In the genomic region with DNA sequence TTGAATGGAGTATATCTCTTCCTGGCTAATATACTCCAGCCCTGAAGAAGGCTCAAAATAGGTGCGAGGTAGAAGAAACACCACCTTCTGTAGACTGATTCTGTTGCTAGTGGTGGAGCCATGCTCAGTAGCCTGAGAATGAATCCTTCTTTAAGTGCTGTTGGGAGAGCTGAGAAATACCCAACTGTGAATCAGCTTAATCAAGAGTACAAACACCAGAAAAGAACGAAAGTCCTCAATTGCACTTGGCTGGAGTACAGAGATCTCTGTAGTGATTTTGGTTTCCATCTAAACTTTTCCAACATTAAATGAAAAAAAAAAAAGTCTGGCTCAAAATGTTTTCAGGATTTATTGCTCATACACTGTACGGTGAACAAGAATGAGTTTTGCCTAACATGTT, we compare ENCODE assay signal across 18 cellular contexts.
DNase-seq lines count a peak whose midpoint lies in the region; ATAC-seq and TF ChIP-seq lines count a peak whose summit lies in the region.
"Had no signal": no experiment of that assay in that cellular context is flagged by ENCODE, and none has a peak within 500 bp of the region (broad histone marks: within the 10 kb centered on the region; RNA-seq: fewer than 3 reads in every experiment).

No MANE protein-coding gene starts in this region.

- H3K56ac ChIP-seq in IMR-90 (ENCODE audit: extremely low read depth, insufficient read depth, low read length): peak overlapping the region; percentile 54; the same call in 1 of the 2 replicates

- dilution Hi-C loops in IMR-90 (cut with HindIII; ENCODE audit: low sequenced_read_pairs, unreplicated experiment): no loop called here

- CTCF ChIA-PET in IMR-90 (lab: Yijun Ruan, JAX): interaction anchor here (0.6 kb wide), 1 partner anchor 40 kb away, joined by 7 read pairs; no protein-coding TSS in a partner anchor

- TF ChIP-seq CTCF in AG10803 (conservative IDR thresholded peaks at IDR 0.05; ENCODE audit: low read length) (no peak), IMR-90 (conservative IDR thresholded peaks at IDR 0.05; ENCODE audit: low read depth, low read length) (no peak), astrocyte of the spinal cord (IDR thresholded peaks at IDR 0.05; ENCODE audit: low read depth, low read length) (no peak), foreskin fibroblast (IDR thresholded peaks at IDR 0.05; ENCODE audit: low read depth, low read length) (no peak)

- H2BK15ac ChIP-seq in IMR-90 (ENCODE audit: low read depth, low read length): peak overlapping the region; percentile 77; the same call in 2 of the 3 replicates

- H3K4ac ChIP-seq in IMR-90 (ENCODE audit: low read depth, low read length): peak overlapping the region; percentile 89

- peak overlapping the region; percentile 84; the same call in 1 of the 2 replicates for H3K18ac ChIP-seq in IMR-90 (ENCODE audit: low read depth, low read length)

- peak overlapping the region; percentile 91 for H4K91ac ChIP-seq in IMR-90 (ENCODE audit: insufficient read depth, low read depth, low read length)

- H4K8ac ChIP-seq in IMR-90 (ENCODE audit: low read depth in 2 of 2, low read length in 2 of 2): peak overlapping the region; percentile 76 to 80

- no peaks in the 10 kb centered on the region for H3K36me3 ChIP-seq in IMR-90 (ENCODE audit: control insufficient read depth, insufficient read depth, low read length)

- H2AK9ac ChIP-seq in IMR-90 (replicated peaks; ENCODE audit: low read depth, low read length, poor library complexity): no peak overlapping the region

- POLR2A ChIA-PET in IMR-90 (lab: Charles Lee; ENCODE audit: unreplicated experiment): interaction anchor here (0.7 kb wide), 2 partner anchors 104 to 654 kb away, joined by 3 to 8 read pairs; no protein-coding TSS in a partner anchor

- H3K27ac ChIP-seq in IMR-90 (ENCODE audit: insufficient read depth, low read length): no peak overlapping the region

- H3K4me2 ChIP-seq in IMR-90 (ENCODE audit: low read depth, low read length): no peak overlapping the region

- H2AK5ac ChIP-seq in IMR-90 (ENCODE audit: low read depth, low read length): peak overlapping the region; percentile 78

- H3K23ac ChIP-seq in IMR-90 (ENCODE audit: low read depth, low read length): no peak overlapping the region; the same call in 1 of the 2 replicates

- no peaks in the 10 kb centered on the region for H3K9me3 ChIP-seq in IMR-90 (ENCODE audit: control insufficient read depth, insufficient read depth, low read length)
- H3K9me3 ChIP-seq: Caco-2 had no signal

- H3K4me3 ChIP-seq in AG10803 (ENCODE audit: low read length): no peak overlapping the region
- no peak overlapping the region for H3K4me3 ChIP-seq in IMR-90 (ENCODE audit: insufficient read depth, low read depth, low read length)
- no peak overlapping the region for H3K4me3 ChIP-seq in astrocyte of the spinal cord (ENCODE audit: low read depth, low read length)
- H3K4me3 ChIP-seq in foreskin fibroblast (ENCODE audit: low read depth in 1 of 2, low read length in 2 of 2): no peak overlapping the region

- H3K27me3 ChIP-seq in IMR-90 (ENCODE audit: control insufficient read depth, insufficient read depth, low read length): no peaks in the 10 kb centered on the region

- H2BK20ac ChIP-seq in IMR-90 (ENCODE audit: low read depth, low read length): peak overlapping the region; percentile 97

- peak overlapping the region; percentile 93 for H2BK120ac ChIP-seq in IMR-90 (ENCODE audit: low read depth, low read length)

- H4K20me1 ChIP-seq in IMR-90 (ENCODE audit: insufficient read depth, low read length): no peaks in the 10 kb centered on the region

- H3K4me1 ChIP-seq in IMR-90 (ENCODE audit: control insufficient read depth, insufficient read depth, low read length): peaks cover 4% of the 10 kb centered on the region
- H3K4me1 ChIP-seq: Caco-2 had no signal

- in situ Hi-C loops in IMR-90 (cut with MboI; ENCODE audit: low sequenced_read_pairs): no loop called here
- in situ Hi-C loops in astrocyte of the spinal cord (cut with HindIII; ENCODE audit: low sequenced_read_pairs): no loop called here

- peak overlapping the region; percentile 76 for H2BK5ac ChIP-seq in IMR-90 (ENCODE audit: low read depth, low read length, poor library complexity, severe bottlenecking)

- DNase-seq in AG10803 (ENCODE audit: low read depth): peak; percentile 53
- peak; percentile 18 for DNase-seq in IMR-90
- DNase-seq in astrocyte of the spinal cord (ENCODE audit: low read depth, low spot score): peak; percentile 28
- DNase-seq in foreskin fibroblast: peak; percentile 14 to 16
- DNase-seq in activated CD8-positive, alpha-beta memory T cell treated with anti-CD3 and anti-CD28 coated beads for 24 hours: no peak
- DNase-seq in NCI-H69 (lab: John Stamatoyannopoulos, UW): no peak
- DNase-seq: AML-193; Caco-2; H9; MV-4-11; NCI-H1436 treated with DMSO at 0.1 percent for 48 hours; NCI-H2081 treated with DMSO at 0.1 percent for 48 hours; NCI-H2227 treated with DMSO at 0.1 percent for 48 hours; NCI-H526; NK-92 treated with Interleukin-12 subunit alpha and Interleukin-12 subunit beta, amount 100 ng/mL, for 24 hours; PC-3 had no signal

- intact Hi-C loops in IMR-90 (cut with micrococcal nuclease): no loop called here

- H3K14ac ChIP-seq in IMR-90 (replicated peaks; ENCODE audit: low read depth, low read length): peak overlapping the region; percentile 90

- TF ChIP-seq RAD21 in IMR-90 (IDR thresholded peaks at IDR 0.05; ENCODE audit: low read length): no peak

- H2AFZ ChIP-seq in IMR-90 (replicated peaks; ENCODE audit: low read length, poor library complexity): no peak overlapping the region

- no peak overlapping the region; the same call in 1 of the 2 replicates for H3K9ac ChIP-seq in IMR-90 (ENCODE audit: low read depth, low read length)

- no TSS peak for BruUV-seq in IMR-90 (replicated peaks; lab: Mats Ljungman, UMichigan)

- peaks cover 5% of the 10 kb centered on the region for H3K9me1 ChIP-seq in IMR-90 (ENCODE audit: insufficient read depth, low read length)

- H3K79me1 ChIP-seq in IMR-90 (ENCODE audit: low read depth in 1 of 2, low read length in 2 of 2): no peaks in the 10 kb centered on the region

- peak overlapping the region; percentile 53 for H4K5ac ChIP-seq in IMR-90 (ENCODE audit: low read depth, low read length)

- WGBS in IMR-90 (ENCODE audit: extremely low coverage in 2 of 2, insufficient read length in 1 of 2), 2 experiments: no CpG with 5 or more reads among the region's 3 CpGs

- no peak for TF ChIP-seq POLR2A in IMR-90 (IDR thresholded peaks at IDR 0.05; ENCODE audit: low read depth, low read length)

- ATAC-seq in IMR-90 (ENCODE audit: low read depth) (no peak), GM18870 (IDR thresholded peaks at IDR 0.05; ENCODE audit: unreplicated experiment) (no peak), GM21390 (IDR thresholded peaks at IDR 0.05; ENCODE audit: unreplicated experiment) (no peak)
- ATAC-seq: PC-3 had no signal

TF ChIP-seq in IMR-90, 13 proteins besides CTCF, POLR2A, EP300 and RAD21:
- no peak for TF ChIP-seq RCOR1 (IDR thresholded peaks at IDR 0.05; ENCODE audit: insufficient replicate concordance, low read length)
- no peak for TF ChIP-seq CHD1 (IDR thresholded peaks at IDR 0.05; ENCODE audit: low read depth, low read length)
- TF ChIP-seq BHLHE40 (IDR thresholded peaks at IDR 0.05; ENCODE audit: low read depth, low read length): no peak
- no peak for TF ChIP-seq FOS (IDR thresholded peaks at IDR 0.05; ENCODE audit: low read depth, low read length)
- TF ChIP-seq CEBPB (IDR thresholded peaks at IDR 0.05; ENCODE audit: low read depth, low read length): no peak

Comparison
In these comparisons a context has a peak if more than half of its experiments do, and no peak if none do; other contexts are left out.
1. DNase-seq: peak in AG10803 (single experiment), IMR-90 (single experiment), astrocyte of the spinal cord (single experiment) and foreskin fibroblast (2 of 2); none in activated CD8-positive, alpha-beta memory T cell treated with anti-CD3 and anti-CD28 coated beads for 24 hours (single experiment) and NCI-H69 (single experiment).